In genomic region chr16:67560827-67561342, GRCh38 we compare ENCODE assay signal across 8 cellular contexts. TPM values are rescaled to one million over a fixed set of nuclear protein-coding genes. Genes with fewer than 3 reads are reported as not detected.
A peak's percentile ranks its signal among the peaks of the same experiment; 100 is the strongest.
DNase-seq lines count a peak whose midpoint lies in the region; ATAC-seq and TF ChIP-seq lines count a peak whose summit lies in the region.

No MANE protein-coding gene starts in this region.

- H3K27me3 Mint-ChIP-seq in T-helper 1 cell treated with Interleukin-12 subunit alpha and Interleukin-12 subunit beta and Interleukin-4 antibody, amounts not matched to agents 30 μg/mL and 1 μg/mL, for 36 hours (ENCODE audit: low read depth): no peaks in the 10 kb centered on the region

- no peaks in the 10 kb centered on the region for H3K9me3 ChIP-seq in fibroblast of lung (ENCODE audit: control insufficient read depth, insufficient read depth, low read depth, low read length)

- TF ChIP-seq CTCF in fibroblast of lung (conservative IDR thresholded peaks at IDR 0.05 in 1 of 2, IDR thresholded peaks at IDR 0.05 in 1 of 2; ENCODE audit: low read depth in 1 of 2, low read length in 2 of 2): no peak

- H4K20me1 ChIP-seq in fibroblast of lung (ENCODE audit: control insufficient read depth, extremely low read depth, insufficient read depth, low read length): no peaks in the 10 kb centered on the region

- H3K9me3 Mint-ChIP-seq in T-helper 1 cell treated with Interleukin-12 subunit alpha and Interleukin-12 subunit beta and Interleukin-4 antibody, amounts not matched to agents 30 μg/mL and 1 μg/mL, for 36 hours: no peaks in the 10 kb centered on the region
- no peaks in the 10 kb centered on the region for H3K9me3 Mint-ChIP-seq in stimulated activated effector memory CD8-positive, alpha-beta T cell treated with anti-CD3 and anti-CD28 coated beads, Interleukin-12 subunit alpha, Interleukin-12 subunit beta, amount 100 ng/mL, for 72 hours

- peak overlapping the region; percentile 85 for H3K4me3 Mint-ChIP-seq in T-helper 1 cell treated with Interleukin-12 subunit alpha and Interleukin-12 subunit beta and Interleukin-4 antibody, amounts not matched to agents 30 μg/mL and 1 μg/mL, for 36 hours
- peak overlapping the region; percentile 84 for H3K4me3 Mint-ChIP-seq in stimulated activated effector memory CD8-positive, alpha-beta T cell treated with anti-CD3 and anti-CD28 coated beads, Interleukin-12 subunit alpha, Interleukin-12 subunit beta, amount 100 ng/mL, for 72 hours

- no peaks in the 10 kb centered on the region for H3K27me3 ChIP-seq in fibroblast of lung (ENCODE audit: control insufficient read depth, insufficient read depth, low read length)

- peak overlapping the region in 1 of 4 experiments; percentile 76 for H3K4me3 ChIP-seq in fibroblast of lung (replicated peaks in 1 of 4; ENCODE audit: control extremely low read depth in 1 of 4, insufficient read depth in 1 of 4, low read depth in 3 of 4, low read length in 4 of 4)

- H3K27ac ChIP-seq in fibroblast of lung (ENCODE audit: insufficient read depth, low read length): no peak overlapping the region

- H2AFZ ChIP-seq in fibroblast of lung (ENCODE audit: low read length): no peak overlapping the region

- peaks cover 30% of the 10 kb centered on the region for H3K4me1 Mint-ChIP-seq in T-helper 1 cell treated with Interleukin-12 subunit alpha and Interleukin-12 subunit beta and Interleukin-4 antibody, amounts not matched to agents 30 μg/mL and 1 μg/mL, for 36 hours (ENCODE audit: low read depth)
- H3K4me1 Mint-ChIP-seq in stimulated activated effector memory CD8-positive, alpha-beta T cell treated with anti-CD3 and anti-CD28 coated beads, Interleukin-12 subunit alpha, Interleukin-12 subunit beta, amount 100 ng/mL, for 72 hours: peaks cover 43% of the 10 kb centered on the region

- H3K4me2 ChIP-seq in fibroblast of lung (ENCODE audit: extremely low read depth, insufficient read depth, low read length): peak overlapping the region; percentile 92

- DNase-seq in T-helper 1 cell: no peak
- no peak for DNase-seq in fibroblast of lung (ENCODE audit: low read depth in 2 of 2)
- DNase-seq in stimulated activated effector memory CD8-positive, alpha-beta T cell treated with anti-CD3 and anti-CD28 coated beads, Interleukin-12 subunit alpha, Interleukin-12 subunit beta, amount 100 ng/mL, for 72 hours (ENCODE audit: low spot score in 2 of 2): no peak
- no peak for DNase-seq in NCI-H2029 treated with DMSO at 0.1 percent for 48 hours (lab: John Stamatoyannopoulos, UW)
- no peak for DNase-seq in AG08396 (ENCODE audit: low spot score)

- H3K9ac ChIP-seq in fibroblast of lung (ENCODE audit: insufficient read depth, low read length): no peak overlapping the region

- peaks cover 29% of the 10 kb centered on the region for H3K79me2 ChIP-seq in fibroblast of lung (ENCODE audit: control insufficient read depth, insufficient read depth, low read length)

- peaks cover 5% of the 10 kb centered on the region for H3K36me3 Mint-ChIP-seq in T-helper 1 cell treated with Interleukin-12 subunit alpha and Interleukin-12 subunit beta and Interleukin-4 antibody, amounts not matched to agents 30 μg/mL and 1 μg/mL, for 36 hours (ENCODE audit: low read depth)
- peaks cover 18% of the 10 kb centered on the region for H3K36me3 Mint-ChIP-seq in stimulated activated effector memory CD8-positive, alpha-beta T cell treated with anti-CD3 and anti-CD28 coated beads, Interleukin-12 subunit alpha, Interleukin-12 subunit beta, amount 100 ng/mL, for 72 hours

- TF ChIP-seq POLR2A in Raji (IDR thresholded peaks at IDR 0.05; ENCODE audit: insufficient read depth, low read depth, low read length): peak; percentile 42; the same call in 1 of the 2 replicates

- ATAC-seq in stimulated activated effector memory CD8-positive, alpha-beta T cell treated with anti-CD3 and anti-CD28 coated beads, Interleukin-12 subunit alpha, Interleukin-12 subunit beta, amount 100 ng/mL, for 72 hours: no peak
- no peak for ATAC-seq in HG02852 (IDR thresholded peaks at IDR 0.05; ENCODE audit: unreplicated experiment)

- peak overlapping the region; percentile 91 for H3K27ac Mint-ChIP-seq in T-helper 1 cell treated with Interleukin-12 subunit alpha and Interleukin-12 subunit beta and Interleukin-4 antibody, amounts not matched to agents 30 μg/mL and 1 μg/mL, for 36 hours
- H3K27ac Mint-ChIP-seq in stimulated activated effector memory CD8-positive, alpha-beta T cell treated with anti-CD3 and anti-CD28 coated beads, Interleukin-12 subunit alpha, Interleukin-12 subunit beta, amount 100 ng/mL, for 72 hours: peak overlapping the region; percentile 94

- H3K36me3 ChIP-seq in fibroblast of lung (ENCODE audit: control insufficient read depth, insufficient read depth, low read length): no peaks in the 10 kb centered on the region

- peaks cover 10% of the 10 kb centered on the region for H3K4me1 ChIP-seq in fibroblast of lung (ENCODE audit: control insufficient read depth, extremely low read depth, insufficient read depth, low read length)

RNA-seq across cellular contexts. Expression of gene CTCF, which starts 1.4 kb away (rescaled TPM):
- 20.0 and 21.1 TPM in 2 replicates for total RNA-seq in fibroblast of lung
- 20.9 and 32.6 TPM in 2 replicates for polyA plus RNA-seq in fibroblast of lung
- 16.8 and 24.3 TPM in 2 replicates for polyA plus RNA-seq in fibroblast of lung (2012)
- 18.8 and 27.5 TPM in 2 replicates for polyA minus RNA-seq in fibroblast of lung (ENCODE audit: low replicate concordance)

RNA-seq across cellular contexts. Expression of gene RIPOR1, which starts 32.3 kb away (rescaled TPM):
- 19.5 and 26.6 TPM in 2 replicates for total RNA-seq in fibroblast of lung
- polyA plus RNA-seq in fibroblast of lung: 13.7 and 16.0 TPM in 2 replicates
- polyA plus RNA-seq in fibroblast of lung (2012): 36.7 and 38.7 TPM in 2 replicates
- 68.6 and 87.4 TPM in 2 replicates for polyA minus RNA-seq in fibroblast of lung (ENCODE audit: low replicate concordance)
